ENCODE assay signal across 11 cellular contexts in genomic region chr11:63535734-63536133, GRCh38. TPM values are rescaled to one million over a fixed set of nuclear protein-coding genes. Genes with fewer than 3 reads are reported as not detected.
DNase-seq lines count a peak whose midpoint lies in the region; ATAC-seq, FAIRE-seq and TF ChIP-seq lines count a peak whose summit lies in the region.
"Had no signal": no experiment of that assay in that cellular context is flagged by ENCODE, and none has a peak within 500 bp of the region (broad histone marks: within the 10 kb centered on the region; RNA-seq: fewer than 3 reads in every experiment).

No MANE protein-coding gene starts in this region.

- peak in 2 of 4 experiments; percentile 29 to 40 for ATAC-seq in T-cell (replicated peaks in 1 of 4)
- no peak for ATAC-seq in HG03565 (IDR thresholded peaks at IDR 0.05; ENCODE audit: unreplicated experiment)
- ATAC-seq in HG02884 (IDR thresholded peaks at IDR 0.05; ENCODE audit: unreplicated experiment) = no peak

- TF ChIP-seq POLR2A in GM12892 (IDR thresholded peaks at IDR 0.05; ENCODE audit: low read depth, low read length) = no peak
- TF ChIP-seq POLR2A in spleen (IDR thresholded peaks at IDR 0.05) = no peak

- intact Hi-C loops in spleen (cut with DNase I; ENCODE audit: low total_unique reads) = no loop called here

- peak overlapping the region; percentile 87 to 92 (median 91) for H3K4me3 Mint-ChIP-seq in T-cell

- no peaks in the 10 kb centered on the region for H3K9me3 ChIP-seq in spleen
- H3K9me3 ChIP-seq: gastrocnemius medialis had no signal

- H3K27ac Mint-ChIP-seq in T-cell = peak overlapping the region; percentile 98 to 99

- peak overlapping the region; percentile 53 to 89 (median 86) for H3K27ac ChIP-seq in spleen

- no peaks in the 10 kb centered on the region for H3K27me3 Mint-ChIP-seq in T-cell

- H3K27me3 ChIP-seq in spleen (replicated peaks in 1 of 7) = no peaks in the 10 kb centered on the region
- H3K27me3 ChIP-seq: gastrocnemius medialis had no signal

- CTCF ChIA-PET in T-cell (lab: Charles Lee) = no interaction called here

- DNase-seq in GM12892 (ENCODE audit: insufficient read length) = no peak
- peak in 4 of 34 experiments; percentile 8 to 29 (median 20) for DNase-seq in T-cell
- peak; percentile 23 for DNase-seq in central memory CD4-positive, alpha-beta T cell
- DNase-seq in spleen = no peak
- no peak for DNase-seq in cerebellar cortex (ENCODE audit: low spot score)
- DNase-seq: DMS53, gastrocnemius medialis had no signal

- peaks cover 31 to 100% (median 86%) of the 10 kb centered on the region in 6 donors for H3K4me1 ChIP-seq in spleen

- H3K36me3 ChIP-seq in spleen = peaks cover 0 to 15% (median 0%) of the 10 kb centered on the region in 6 donors
- H3K36me3 ChIP-seq: gastrocnemius medialis had no signal

- peak; percentile 24 for FAIRE-seq in GM12892 (lab: Jason Lieb, UNC)

- H3K36me3 Mint-ChIP-seq in T-cell = peaks cover 9% of the 10 kb centered on the region

- no peaks in the 10 kb centered on the region for H3K9me3 Mint-ChIP-seq in T-cell

- 36 to 62% (median 50%) methylated on average over 1 of the region's 1 CpG for WGBS in spleen, 5 donors

- peaks cover 83 to 95% (median 90%) of the 10 kb centered on the region in 3 donors for H3K4me1 Mint-ChIP-seq in T-cell

- POLR2A ChIA-PET in T-cell (lab: Charles Lee) = interaction anchor here (0.6 to 2.4 kb wide), 2 partner anchors 32 to 47 kb away, joined by 3 to 20 read pairs; no protein-coding TSS in a partner anchor

- peak overlapping the region in 2 of 8 donors; percentile 57 to 68 for H3K4me3 ChIP-seq in spleen

- TF ChIP-seq CTCF in spleen (IDR thresholded peaks at IDR 0.05 in 8 of 11, conservative IDR thresholded peaks at IDR 0.05 in 3 of 11) = no peak

RNA-seq across cellular contexts. Expression of gene PLAAT4, which starts 0.9 kb away (rescaled TPM):
- 28.0 TPM for polyA plus RNA-seq in GM12892 (2012; ENCODE audit: missing spikeins)
- 100 to 1,000 TPM in 4 of 5 donors, 10 to 100 TPM in 1; 90.2 to 144 (median 126) TPM for total RNA-seq in T-cell
- total RNA-seq in spleen = 100 to 1,000 TPM in 1 of 7 donors, 10 to 100 TPM in 6; 55.6 to 101 (median 65.3) TPM
- 100 to 1,000 TPM in 1 of 3 donors, 10 to 100 TPM in 2; 78.6 to 105 (median 98.6) TPM for polyA plus RNA-seq in spleen

RNA-seq across cellular contexts. Expression of gene PLAAT2, which starts 27.4 kb away (rescaled TPM):
- 13.2 TPM for polyA plus RNA-seq in GM12892 (2012; ENCODE audit: missing spikeins)
- total RNA-seq in T-cell (under 1 TPM in 2 of 5 donors, not detected in 3; 0.51 to 0.53 TPM), spleen (1 to 10 TPM in 1 of 7 donors, not detected in 6; 1.3 TPM)
- under 1 TPM in 2 of 3 donors, not detected in 1; 0.16 to 0.18 TPM for polyA plus RNA-seq in spleen
- total RNA-seq: cerebellum, gastrocnemius medialis, lung microvascular endothelial cell had no signal

RNA-seq across cellular contexts. Expression of gene LGALS12, which starts 29.9 kb away (rescaled TPM):
- 0.15 TPM for polyA plus RNA-seq in GM12892 (2012; ENCODE audit: missing spikeins)
- total RNA-seq in T-cell = not detected
- 1 to 10 TPM in 4 of 7 donors, under 1 TPM in 2, not detected in 1; 0.88 to 3.5 (median 2.0) TPM for total RNA-seq in spleen
- under 1 TPM; 0.24 to 0.30 (median 0.26) TPM for polyA plus RNA-seq in spleen
- total RNA-seq: cerebellum, lung microvascular endothelial cell had no signal

RNA-seq across cellular contexts. Expression of gene PLAAT5, which starts 44.8 kb away (rescaled TPM):
- not detected for polyA plus RNA-seq in GM12892 (2012; ENCODE audit: missing spikeins)
- under 1 TPM in 3 of 5 donors, not detected in 2; 0.16 to 0.32 (median 0.23) TPM for total RNA-seq in T-cell
- total RNA-seq in spleen = under 1 TPM in 4 of 7 donors, not detected in 3; 0.22 to 0.54 (median 0.30) TPM
- under 1 TPM in 2 of 3 donors, not detected in 1; 0.10 to 0.11 TPM for polyA plus RNA-seq in spleen
- total RNA-seq: lung microvascular endothelial cell had no signal
